ENCODE assay signal across 1 cellular context in the genomic region with DNA sequence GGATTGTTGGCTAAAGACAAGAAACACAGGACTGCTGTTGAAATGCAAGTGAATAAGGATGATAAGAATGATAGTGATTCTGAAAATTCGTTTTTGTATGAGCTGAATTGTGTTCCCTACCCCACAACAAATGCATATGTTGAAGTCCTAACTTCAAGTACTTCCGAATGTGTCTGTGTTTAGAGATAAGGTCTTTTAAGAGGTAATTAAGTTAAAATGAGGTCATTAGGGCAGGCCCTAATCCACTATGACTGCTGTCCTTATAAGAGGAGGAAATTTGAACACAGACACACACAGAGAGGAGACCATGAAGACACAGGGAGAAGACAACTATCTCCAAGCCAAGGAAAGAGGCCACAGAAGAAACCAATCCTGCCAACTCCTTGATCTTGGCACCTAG.
TF ChIP-seq lines count a peak whose summit lies in the region.

No MANE protein-coding gene starts in this region.

TF ChIP-seq in K562, 482 proteins besides CTCF, POLR2A, EP300 and RAD21 (continued from another document and continues in another):
- TF ChIP-seq HNRNPK (IDR thresholded peaks at IDR 0.05; ENCODE audit: low read depth, low read length, poor library complexity, severe bottlenecking) = no peak
- TF ChIP-seq TCF3 (CRISPR knock-in tag; IDR thresholded peaks at IDR 0.05) = peak; percentile 75
- no peak for TF ChIP-seq NELFE (IDR thresholded peaks at IDR 0.05; ENCODE audit: insufficient read depth, insufficient read length)
- TF ChIP-seq ZNF41 (CRISPR knock-in tag; conservative IDR thresholded peaks at IDR 0.05) = no peak
- TF ChIP-seq SREBF2 (CRISPR knock-in tag; IDR thresholded peaks at IDR 0.05) = no peak
- TF ChIP-seq HDAC8 (tag; IDR thresholded peaks at IDR 0.05) = no peak
- TF ChIP-seq ZBTB9 (CRISPR knock-in tag; IDR thresholded peaks at IDR 0.05) = no peak
- TF ChIP-seq, protein P1, sequence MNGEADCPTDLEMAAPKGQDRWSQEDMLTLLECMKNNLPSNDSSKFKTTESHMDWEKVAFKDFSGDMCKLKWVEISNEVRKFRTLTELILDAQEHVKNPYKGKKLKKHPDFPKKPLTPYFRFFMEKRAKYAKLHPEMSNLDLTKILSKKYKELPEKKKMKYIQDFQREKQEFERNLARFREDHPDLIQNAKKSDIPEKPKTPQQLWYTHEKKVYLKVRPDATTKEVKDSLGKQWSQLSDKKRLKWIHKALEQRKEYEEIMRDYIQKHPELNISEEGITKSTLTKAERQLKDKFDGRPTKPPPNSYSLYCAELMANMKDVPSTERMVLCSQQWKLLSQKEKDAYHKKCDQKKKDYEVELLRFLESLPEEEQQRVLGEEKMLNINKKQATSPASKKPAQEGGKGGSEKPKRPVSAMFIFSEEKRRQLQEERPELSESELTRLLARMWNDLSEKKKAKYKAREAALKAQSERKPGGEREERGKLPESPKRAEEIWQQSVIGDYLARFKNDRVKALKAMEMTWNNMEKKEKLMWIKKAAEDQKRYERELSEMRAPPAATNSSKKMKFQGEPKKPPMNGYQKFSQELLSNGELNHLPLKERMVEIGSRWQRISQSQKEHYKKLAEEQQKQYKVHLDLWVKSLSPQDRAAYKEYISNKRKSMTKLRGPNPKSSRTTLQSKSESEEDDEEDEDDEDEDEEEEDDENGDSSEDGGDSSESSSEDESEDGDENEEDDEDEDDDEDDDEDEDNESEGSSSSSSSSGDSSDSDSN (IDR thresholded peaks at IDR 0.05; ENCODE audit: borderline replicate concordance in 1 of 2, low read depth in 2 of 2, low read length in 2 of 2) = no peak
- TF ChIP-seq CAMTA2 (CRISPR knock-in tag; conservative IDR thresholded peaks at IDR 0.05) = no peak
- no peak for TF ChIP-seq ZNF551 (CRISPR knock-in tag; IDR thresholded peaks at IDR 0.05)
- peak; percentile 79 for TF ChIP-seq ARID1B (IDR thresholded peaks at IDR 0.05)
- no peak for TF ChIP-seq PBX2 (CRISPR knock-in tag; IDR thresholded peaks at IDR 0.05; ENCODE audit: low read depth)
- no peak for TF ChIP-seq PBX2 (tag; conservative IDR thresholded peaks at IDR 0.05; ENCODE audit: low read depth)
- TF ChIP-seq EP400 (IDR thresholded peaks at IDR 0.05) = no peak
- TF ChIP-seq ZFP91 (CRISPR knock-in tag; IDR thresholded peaks at IDR 0.05) = no peak
- no peak for TF ChIP-seq ZNF3 (CRISPR knock-in tag; IDR thresholded peaks at IDR 0.05)
- no peak for TF ChIP-seq NEUROD1 (IDR thresholded peaks at IDR 0.05; ENCODE audit: borderline replicate concordance, low read depth, low read length, partially characterized antibody)
- TF ChIP-seq RBFOX2 (IDR thresholded peaks at IDR 0.05; ENCODE audit: low read depth, low read length) = no peak
- TF ChIP-seq, protein P2, sequence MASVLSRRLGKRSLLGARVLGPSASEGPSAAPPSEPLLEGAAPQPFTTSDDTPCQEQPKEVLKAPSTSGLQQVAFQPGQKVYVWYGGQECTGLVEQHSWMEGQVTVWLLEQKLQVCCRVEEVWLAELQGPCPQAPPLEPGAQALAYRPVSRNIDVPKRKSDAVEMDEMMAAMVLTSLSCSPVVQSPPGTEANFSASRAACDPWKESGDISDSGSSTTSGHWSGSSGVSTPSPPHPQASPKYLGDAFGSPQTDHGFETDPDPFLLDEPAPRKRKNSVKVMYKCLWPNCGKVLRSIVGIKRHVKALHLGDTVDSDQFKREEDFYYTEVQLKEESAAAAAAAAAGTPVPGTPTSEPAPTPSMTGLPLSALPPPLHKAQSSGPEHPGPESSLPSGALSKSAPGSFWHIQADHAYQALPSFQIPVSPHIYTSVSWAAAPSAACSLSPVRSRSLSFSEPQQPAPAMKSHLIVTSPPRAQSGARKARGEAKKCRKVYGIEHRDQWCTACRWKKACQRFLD (CRISPR knock-in tag; IDR thresholded peaks at IDR 0.05) = no peak
- no peak for TF ChIP-seq E2F1 (CRISPR knock-in tag; IDR thresholded peaks at IDR 0.05)
- TF ChIP-seq HMG20A (CRISPR knock-in tag; conservative IDR thresholded peaks at IDR 0.05) = no peak
- TF ChIP-seq, protein P3, sequence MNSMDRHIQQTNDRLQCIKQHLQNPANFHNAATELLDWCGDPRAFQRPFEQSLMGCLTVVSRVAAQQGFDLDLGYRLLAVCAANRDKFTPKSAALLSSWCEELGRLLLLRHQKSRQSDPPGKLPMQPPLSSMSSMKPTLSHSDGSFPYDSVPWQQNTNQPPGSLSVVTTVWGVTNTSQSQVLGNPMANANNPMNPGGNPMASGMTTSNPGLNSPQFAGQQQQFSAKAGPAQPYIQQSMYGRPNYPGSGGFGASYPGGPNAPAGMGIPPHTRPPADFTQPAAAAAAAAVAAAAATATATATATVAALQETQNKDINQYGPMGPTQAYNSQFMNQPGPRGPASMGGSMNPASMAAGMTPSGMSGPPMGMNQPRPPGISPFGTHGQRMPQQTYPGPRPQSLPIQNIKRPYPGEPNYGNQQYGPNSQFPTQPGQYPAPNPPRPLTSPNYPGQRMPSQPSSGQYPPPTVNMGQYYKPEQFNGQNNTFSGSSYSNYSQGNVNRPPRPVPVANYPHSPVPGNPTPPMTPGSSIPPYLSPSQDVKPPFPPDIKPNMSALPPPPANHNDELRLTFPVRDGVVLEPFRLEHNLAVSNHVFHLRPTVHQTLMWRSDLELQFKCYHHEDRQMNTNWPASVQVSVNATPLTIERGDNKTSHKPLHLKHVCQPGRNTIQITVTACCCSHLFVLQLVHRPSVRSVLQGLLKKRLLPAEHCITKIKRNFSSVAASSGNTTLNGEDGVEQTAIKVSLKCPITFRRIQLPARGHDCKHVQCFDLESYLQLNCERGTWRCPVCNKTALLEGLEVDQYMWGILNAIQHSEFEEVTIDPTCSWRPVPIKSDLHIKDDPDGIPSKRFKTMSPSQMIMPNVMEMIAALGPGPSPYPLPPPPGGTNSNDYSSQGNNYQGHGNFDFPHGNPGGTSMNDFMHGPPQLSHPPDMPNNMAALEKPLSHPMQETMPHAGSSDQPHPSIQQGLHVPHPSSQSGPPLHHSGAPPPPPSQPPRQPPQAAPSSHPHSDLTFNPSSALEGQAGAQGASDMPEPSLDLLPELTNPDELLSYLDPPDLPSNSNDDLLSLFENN (IDR thresholded peaks at IDR 0.05; ENCODE audit: low read depth in 2 of 2, low read length in 2 of 2) = no peak
- TF ChIP-seq ATF7 (IDR thresholded peaks at IDR 0.05) = peak; percentile 73
- no peak for TF ChIP-seq SMAD2 (IDR thresholded peaks at IDR 0.05; ENCODE audit: low read depth, low read length)
- no peak for TF ChIP-seq BCL6 (CRISPR knock-in tag; IDR thresholded peaks at IDR 0.05)
- TF ChIP-seq, protein P4, sequence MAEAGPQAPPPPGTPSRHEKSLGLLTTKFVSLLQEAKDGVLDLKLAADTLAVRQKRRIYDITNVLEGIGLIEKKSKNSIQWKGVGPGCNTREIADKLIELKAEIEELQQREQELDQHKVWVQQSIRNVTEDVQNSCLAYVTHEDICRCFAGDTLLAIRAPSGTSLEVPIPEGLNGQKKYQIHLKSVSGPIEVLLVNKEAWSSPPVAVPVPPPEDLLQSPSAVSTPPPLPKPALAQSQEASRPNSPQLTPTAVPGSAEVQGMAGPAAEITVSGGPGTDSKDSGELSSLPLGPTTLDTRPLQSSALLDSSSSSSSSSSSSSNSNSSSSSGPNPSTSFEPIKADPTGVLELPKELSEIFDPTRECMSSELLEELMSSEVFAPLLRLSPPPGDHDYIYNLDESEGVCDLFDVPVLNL (CRISPR knock-in tag; IDR thresholded peaks at IDR 0.05; ENCODE audit: low read depth) = no peak
- no peak for TF ChIP-seq FOXK2 (conservative IDR thresholded peaks at IDR 0.05 in 1 of 2, IDR thresholded peaks at IDR 0.05 in 1 of 2; ENCODE audit: low read depth in 2 of 2)
- TF ChIP-seq MAFF (IDR thresholded peaks at IDR 0.05; ENCODE audit: low read length) = no peak
- no peak for TF ChIP-seq ZNF696 (CRISPR knock-in tag; conservative IDR thresholded peaks at IDR 0.05)
- TF ChIP-seq THRB (CRISPR knock-in tag; conservative IDR thresholded peaks at IDR 0.05) = no peak
- no peak for TF ChIP-seq NUFIP1 (IDR thresholded peaks at IDR 0.05; ENCODE audit: partially characterized antibody)
- TF ChIP-seq SRSF1 (IDR thresholded peaks at IDR 0.05; ENCODE audit: low read depth, low read length) = no peak
- TF ChIP-seq PTBP1 (IDR thresholded peaks at IDR 0.05; ENCODE audit: low read depth, low read length) = no peak
- no peak for TF ChIP-seq SAFB2 (IDR thresholded peaks at IDR 0.05; ENCODE audit: borderline replicate concordance, low read depth, low read length, severe bottlenecking)
- TF ChIP-seq HDAC2 (IDR thresholded peaks at IDR 0.05) = 0 out of 2 replicates have a peak, but pooled peaks have one; percentile 48
- no peak for TF ChIP-seq ZNF324 (CRISPR knock-in tag; IDR thresholded peaks at IDR 0.05)
- TF ChIP-seq PHF20 (IDR thresholded peaks at IDR 0.05; ENCODE audit: partially characterized antibody) = no peak
- TF ChIP-seq, protein P5, sequence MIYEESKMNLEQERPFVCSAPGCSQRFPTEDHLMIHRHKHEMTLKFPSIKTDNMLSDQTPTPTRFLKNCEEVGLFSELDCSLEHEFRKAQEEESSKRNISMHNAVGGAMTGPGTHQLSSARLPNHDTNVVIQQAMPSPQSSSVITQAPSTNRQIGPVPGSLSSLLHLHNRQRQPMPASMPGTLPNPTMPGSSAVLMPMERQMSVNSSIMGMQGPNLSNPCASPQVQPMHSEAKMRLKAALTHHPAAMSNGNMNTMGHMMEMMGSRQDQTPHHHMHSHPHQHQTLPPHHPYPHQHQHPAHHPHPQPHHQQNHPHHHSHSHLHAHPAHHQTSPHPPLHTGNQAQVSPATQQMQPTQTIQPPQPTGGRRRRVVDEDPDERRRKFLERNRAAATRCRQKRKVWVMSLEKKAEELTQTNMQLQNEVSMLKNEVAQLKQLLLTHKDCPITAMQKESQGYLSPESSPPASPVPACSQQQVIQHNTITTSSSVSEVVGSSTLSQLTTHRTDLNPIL (CRISPR knock-in tag; IDR thresholded peaks at IDR 0.05) = no peak
- no peak for TF ChIP-seq HNRNPL (IDR thresholded peaks at IDR 0.05; ENCODE audit: low read depth, low read length)
- TF ChIP-seq, protein P6, sequence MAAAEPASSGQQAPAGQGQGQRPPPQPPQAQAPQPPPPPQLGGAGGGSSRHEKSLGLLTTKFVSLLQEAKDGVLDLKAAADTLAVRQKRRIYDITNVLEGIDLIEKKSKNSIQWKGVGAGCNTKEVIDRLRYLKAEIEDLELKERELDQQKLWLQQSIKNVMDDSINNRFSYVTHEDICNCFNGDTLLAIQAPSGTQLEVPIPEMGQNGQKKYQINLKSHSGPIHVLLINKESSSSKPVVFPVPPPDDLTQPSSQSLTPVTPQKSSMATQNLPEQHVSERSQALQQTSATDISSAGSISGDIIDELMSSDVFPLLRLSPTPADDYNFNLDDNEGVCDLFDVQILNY (CRISPR knock-in tag; IDR thresholded peaks at IDR 0.05) = no peak
- no peak for TF ChIP-seq DNMT1 (IDR thresholded peaks at IDR 0.05)
- no peak for TF ChIP-seq ZNF717 (CRISPR knock-in tag; IDR thresholded peaks at IDR 0.05)
- TF ChIP-seq SIX5 (IDR thresholded peaks at IDR 0.05; ENCODE audit: borderline replicate concordance in 1 of 2, insufficient read depth in 1 of 2, low read depth in 1 of 2, low read length in 2 of 2) = no peak
- no peak for TF ChIP-seq PYGO2 (tag; IDR thresholded peaks at IDR 0.05)
- TF ChIP-seq ZNF316 (IDR thresholded peaks at IDR 0.05) = no peak
